In the genomic region with DNA sequence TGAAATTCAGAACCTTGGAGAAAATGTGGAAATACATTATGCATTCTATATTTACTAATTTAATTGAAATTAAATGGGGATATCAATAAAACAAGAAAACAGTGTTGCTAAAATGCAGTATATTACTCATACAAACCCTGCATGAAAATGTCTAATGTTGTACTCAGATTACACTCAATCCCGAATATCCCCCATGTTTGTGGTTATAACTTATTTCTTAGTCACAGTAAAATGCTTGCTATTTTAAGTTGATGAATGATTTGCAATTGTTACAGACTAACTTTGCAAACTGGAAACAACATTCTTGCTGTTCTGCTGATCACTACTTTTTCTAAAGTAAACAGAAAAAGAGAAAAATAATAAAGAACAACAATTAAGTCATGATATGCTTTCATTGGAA, we compare ENCODE assay signal across 27 cellular contexts. TPM values are rescaled to one million over a fixed set of nuclear protein-coding genes. Genes with fewer than 3 reads are reported as not detected.
DNase-seq lines count a peak whose midpoint lies in the region; ATAC-seq and TF ChIP-seq lines count a peak whose summit lies in the region.
"Had no signal": no experiment of that assay in that cellular context is flagged by ENCODE, and none has a peak within 500 bp of the region (broad histone marks: within the 10 kb centered on the region; RNA-seq: fewer than 3 reads in every experiment).

No MANE protein-coding gene starts in this region.

- TF ChIP-seq EP300 in transverse colon (IDR thresholded peaks at IDR 0.05; ENCODE audit: low read depth) = no peak

- no peaks in the 10 kb centered on the region for H3K27me3 ChIP-seq in PC-3 (ENCODE audit: low read length)
- H3K27me3 ChIP-seq in transverse colon = no peaks in the 10 kb centered on the region
- no peaks in the 10 kb centered on the region for H3K27me3 ChIP-seq in brain microvascular endothelial cell (replicated peaks)
- H3K27me3 ChIP-seq: MG63 had no signal

- no peak overlapping the region for H2AFZ ChIP-seq in PC-3 (ENCODE audit: low read length)

- DNase-seq in AG09319 (ENCODE audit: extremely low read depth, low read depth) (peak; percentile 0), PC-3 (peak; percentile 66), cardiac fibroblast (ENCODE audit: low read depth in 2 of 2) (peak; percentile 35 to 81), iris pigment epithelial cell (ENCODE audit: low read depth) (peak; percentile 77), transverse colon (no peak), brain microvascular endothelial cell (no peak), HEK293T (ENCODE audit: extremely low spot score) (no peak), caudate nucleus (lab: John Stamatoyannopoulos, UW) (no peak)
- DNase-seq: activated CD4-positive, alpha-beta T cell treated with anti-CD3 and anti-CD28 coated beads, Interleukin-2, amount 10 ng/mL, durations not matched to agents 24 days and 14 days; activated naive CD8-positive, alpha-beta T cell treated with anti-CD3 and anti-CD28 coated beads, Interleukin-2, amount 10 ng/mL, durations not matched to agents 7 days and 5 days; cerebellar nuclear complex; effector memory CD8-positive, alpha-beta T cell; hippocampal formation; islet precursor cell; MG63; naive thymus-derived CD8-positive, alpha-beta T cell; NCI-H1417 treated with DMSO at 0.1 percent for 48 hours; NCI-H2171; NCI-H69; right cardiac atrium; SHP77; stimulated activated CD4-positive, alpha-beta T cell treated with anti-CD3 and anti-CD28 coated beads, Interleukin-15, amount 100 ng/mL, for 24 hours; T-cell had no signal

- intact Hi-C loops in PC-3 (cut with micrococcal nuclease) = no loop called here
- intact Hi-C loops in transverse colon (cut with DNase I; ENCODE audit: low total_unique reads) = no loop called here

- H3K36me3 ChIP-seq in PC-3 (ENCODE audit: low read depth, low read length) = no peaks in the 10 kb centered on the region
- no peaks in the 10 kb centered on the region for H3K36me3 ChIP-seq in transverse colon
- no peaks in the 10 kb centered on the region for H3K36me3 ChIP-seq in brain microvascular endothelial cell (replicated peaks)
- H3K36me3 ChIP-seq: MG63 had no signal

- no peak overlapping the region for H3K4me2 ChIP-seq in PC-3 (ENCODE audit: low read length)

- CTCF ChIA-PET in PC-3 (lab: Charles Lee) (no interaction called here), HEK293T (lab: Yijun Ruan, JAX) (no interaction called here)

- H3K4me3 ChIP-seq in PC-3 (ENCODE audit: low read length) (no peak overlapping the region), cardiac fibroblast (replicated peaks in 1 of 2; ENCODE audit: low read depth in 2 of 2, low read length in 2 of 2) (no peak overlapping the region), transverse colon (no peak overlapping the region), brain microvascular endothelial cell (ENCODE audit: low read depth, low read length) (no peak overlapping the region)
- H3K4me3 ChIP-seq: MG63 had no signal

- 68 to 80% methylated on average over 1 of the region's 1 CpG for WGBS in transverse colon (ENCODE audit: low coverage in 1 of 2), 2 donors

- no TSS peak for BruUV-seq in PC-3 (replicated peaks; lab: Mats Ljungman, UMichigan)

- no peaks in the 10 kb centered on the region for H3K79me2 ChIP-seq in PC-3 (ENCODE audit: low read length)

- H3K27ac ChIP-seq in PC-3 (ENCODE audit: low read length) (no peak overlapping the region), transverse colon (no peak overlapping the region), brain microvascular endothelial cell (no peak overlapping the region), caudate nucleus (ENCODE audit: low read depth, low read length) (no peak overlapping the region)
- H3K27ac ChIP-seq: C4-2B had no signal

- H4K20me1 ChIP-seq in PC-3 (ENCODE audit: low read length) = no peaks in the 10 kb centered on the region

- no peak for TF ChIP-seq POLR2A in transverse colon (IDR thresholded peaks at IDR 0.05)

- ATAC-seq in PC-3 = peak; percentile 53
- ATAC-seq: effector memory CD8-positive, alpha-beta T cell; naive thymus-derived CD8-positive, alpha-beta T cell; right cardiac atrium; T-cell had no signal

- no peak overlapping the region for H3K9ac ChIP-seq in PC-3 (ENCODE audit: low read length)

- no peak for TF ChIP-seq CTCF in AG09319 (IDR thresholded peaks at IDR 0.05; ENCODE audit: low read depth, low read length)
- TF ChIP-seq CTCF in PC-3 (conservative IDR thresholded peaks at IDR 0.05; ENCODE audit: low read depth, low read length) = no peak
- no peak for TF ChIP-seq CTCF in cardiac fibroblast (IDR thresholded peaks at IDR 0.05; ENCODE audit: low read depth, low read length)
- TF ChIP-seq CTCF in transverse colon (IDR thresholded peaks at IDR 0.05) = no peak
- no peak for TF ChIP-seq CTCF in brain microvascular endothelial cell (IDR thresholded peaks at IDR 0.05; ENCODE audit: low read depth, low read length, missing control alignments)

- no peaks in the 10 kb centered on the region for H3F3A ChIP-seq in PC-3 (ENCODE audit: low read length, unreplicated experiment)

- in situ Hi-C loops in transverse colon (cut with MboI; ENCODE audit: low pct_ligation_motif_present in 1 of 4, low pct_unique_long_range_greater_than_20kb in 1 of 4, low sequenced_read_pairs in 3 of 4) (no loop called here), brain microvascular endothelial cell (cut with HindIII; ENCODE audit: low pct_ligation_motif_present, low sequenced_read_pairs) (no loop called here)

- peaks cover 14% of the 10 kb centered on the region for H3K4me1 ChIP-seq in PC-3 (ENCODE audit: insufficient read depth, low read length)
- H3K4me1 ChIP-seq in transverse colon = no peaks in the 10 kb centered on the region

- no peaks in the 10 kb centered on the region for H3K9me2 ChIP-seq in PC-3 (replicated peaks; ENCODE audit: low read length)

- POLR2A ChIA-PET in PC-3 (lab: Charles Lee; ENCODE audit: unreplicated experiment) = no interaction called here
- POLR2A ChIA-PET in HEK293T (lab: Yijun Ruan, JAX) = no interaction called here

- H3K9me3 ChIP-seq in PC-3 (ENCODE audit: low read length) (no peaks in the 10 kb centered on the region), transverse colon (no peaks in the 10 kb centered on the region)
- H3K9me3 ChIP-seq: MG63 had no signal

TF ChIP-seq in HEK293T, 16 proteins besides CTCF, POLR2A, EP300 and RAD21:
- TF ChIP-seq LEF1 (IDR thresholded peaks at IDR 0.05; ENCODE audit: borderline replicate concordance) (no peak), SUZ12 (IDR thresholded peaks at IDR 0.05) (no peak), FOXA1 (IDR thresholded peaks at IDR 0.05) (no peak), ARNT (IDR thresholded peaks at IDR 0.05) (no peak), NFRKB (IDR thresholded peaks at IDR 0.05) (no peak), FOXM1 (IDR thresholded peaks at IDR 0.05; ENCODE audit: borderline replicate concordance) (no peak), ELF4 (IDR thresholded peaks at IDR 0.05) (no peak), TARDBP (IDR thresholded peaks at IDR 0.05) (no peak), FOXK2 (IDR thresholded peaks at IDR 0.05) (no peak)
- TF ChIP-seq, protein P1, sequence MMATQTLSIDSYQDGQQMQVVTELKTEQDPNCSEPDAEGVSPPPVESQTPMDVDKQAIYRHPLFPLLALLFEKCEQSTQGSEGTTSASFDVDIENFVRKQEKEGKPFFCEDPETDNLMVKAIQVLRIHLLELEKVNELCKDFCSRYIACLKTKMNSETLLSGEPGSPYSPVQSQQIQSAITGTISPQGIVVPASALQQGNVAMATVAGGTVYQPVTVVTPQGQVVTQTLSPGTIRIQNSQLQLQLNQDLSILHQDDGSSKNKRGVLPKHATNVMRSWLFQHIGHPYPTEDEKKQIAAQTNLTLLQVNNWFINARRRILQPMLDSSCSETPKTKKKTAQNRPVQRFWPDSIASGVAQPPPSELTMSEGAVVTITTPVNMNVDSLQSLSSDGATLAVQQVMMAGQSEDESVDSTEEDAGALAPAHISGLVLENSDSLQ (IDR thresholded peaks at IDR 0.05) = no peak

RNA-seq across cellular contexts. Expression of a gene that starts 33.1 kb away (rescaled TPM):
- total RNA-seq in PC-3 (2014; rRNA removed) = 0.47 and 0.92 TPM in 2 replicates
- total RNA-seq in transverse colon = under 1 TPM in 1 of 4 donors, not detected in 3; 0.82 TPM
- total RNA-seq: activated CD4-positive, alpha-beta T cell treated with anti-CD3 and anti-CD28 coated beads, Interleukin-2, amount 10 ng/mL, durations not matched to agents 24 days and 14 days; activated naive CD8-positive, alpha-beta T cell treated with anti-CD3 and anti-CD28 coated beads, Interleukin-2, amount 10 ng/mL, durations not matched to agents 7 days and 5 days; activated T-helper 2 cell treated with anti-CD3 and anti-CD28 coated beads, Interferon-gamma antibody, Interleukin-2, Interleukin-4, amounts not matched to agents 10 μg/mL and 5 μg/mL and 100 μg/mL, durations not matched to agents 14 hours and 24 hours and 36 hours; naive thymus-derived CD8-positive, alpha-beta T cell; osteocyte; right cardiac atrium; subcutaneous adipose tissue; T-cell had no signal

Comparison
In these comparisons a context has a peak if more than half of its experiments do, and no peak if none do; other contexts are left out.
1. DNase-seq: peak in AG09319 (single experiment), PC-3 (single experiment), cardiac fibroblast (2 of 2) and iris pigment epithelial cell (single experiment); none in transverse colon (single experiment), brain microvascular endothelial cell (single experiment), HEK293T (single experiment) and caudate nucleus (0 of 61).